Comparison of ENCODE assay signal across 19 cellular contexts in genomic region chr18:74825460-74825859, GRCh38.
A peak's percentile ranks its signal among the peaks of the same experiment; 100 is the strongest.
DNase-seq lines count a peak whose midpoint lies in the region; ATAC-seq, FAIRE-seq and TF ChIP-seq lines count a peak whose summit lies in the region.
"Had no signal": no experiment of that assay in that cellular context is flagged by ENCODE, and none has a peak within 500 bp of the region (broad histone marks: within the 10 kb centered on the region; RNA-seq: fewer than 3 reads in every experiment).

No MANE protein-coding gene starts in this region.

- in situ Hi-C loops in GM12878 (cut with MboI) = no loop called here

- H3K9me3 ChIP-seq in GM12878 (replicated peaks; ENCODE audit: control insufficient read depth, insufficient read depth, low read length) = no peaks in the 10 kb centered on the region

- H2AFZ ChIP-seq in GM12878 (ENCODE audit: control insufficient read depth, low read depth, low read length) = no peak overlapping the region

- POLR2A ChIA-PET in GM12878 (lab: Charles Lee) = no interaction called here

- SMC1A ChIA-PET in GM12878 (lab: Charles Lee; ENCODE audit: uncharacterized antibody, unreplicated experiment) = interaction anchor here (0.7 to 1.7 kb wide), 7 partner anchors 12 to 107 kb away, joined by 3 to 4 read pairs (median 3); no protein-coding TSS in a partner anchor

- no peak for FAIRE-seq in GM12878 (lab: Jason Lieb, UNC)
- FAIRE-seq: GM12891, GM18507, H1 had no signal

- no peaks in the 10 kb centered on the region for H3K79me2 ChIP-seq in GM12878 (ENCODE audit: control insufficient read depth, insufficient read depth, low read length)

- no peaks in the 10 kb centered on the region for H4K20me1 ChIP-seq in GM12878 (ENCODE audit: control insufficient read depth, insufficient read depth)

- H3K4me3 ChIP-seq in GM12878 = no peak overlapping the region
- H3K4me3 ChIP-seq: BLaER1 treated with 17β-estradiol and CSF1 and Interleukin-3, amounts not matched to agents 10 nM and 100 nM had no signal

- no peaks in the 10 kb centered on the region for H3K27me3 ChIP-seq in GM12878 (replicated peaks in 1 of 2; ENCODE audit: control insufficient read depth in 2 of 2, insufficient read depth in 2 of 2, low read length in 1 of 2)
- H3K27me3 ChIP-seq: BLaER1 treated with 17β-estradiol and CSF1 and Interleukin-3, amounts not matched to agents 10 nM and 100 nM had no signal

- no peaks in the 10 kb centered on the region; the same call in 1 of the 2 replicates for H3K4me1 ChIP-seq in GM12878 (ENCODE audit: control insufficient read depth, insufficient read depth, low read length)

- TF ChIP-seq CTCF in GM12878 (IDR thresholded peaks at IDR 0.05 in 2 of 3, conservative IDR thresholded peaks at IDR 0.05 in 1 of 3; ENCODE audit: control insufficient read depth in 2 of 3, extremely low read depth in 1 of 3, insufficient read depth in 1 of 3, low read depth in 3 of 3, low read length in 3 of 3) = no peak

- RAD21 ChIA-PET in GM12878 (lab: Charles Lee; ENCODE audit: unreplicated experiment) = interaction anchor here (0.8 kb wide), 1 partner anchor 12 kb away, joined by 3 read pairs; no protein-coding TSS in a partner anchor

- no peak overlapping the region for H3K9ac ChIP-seq in GM12878 (ENCODE audit: control insufficient read depth, insufficient read depth, low read length)
- H3K9ac ChIP-seq: BLaER1 treated with 17β-estradiol and CSF1 and Interleukin-3, amounts not matched to agents 10 nM and 100 nM; KMS-11 had no signal

- H3K36me3 ChIP-seq in GM12878 (ENCODE audit: control insufficient read depth in 2 of 2, insufficient read depth in 2 of 2, low read length in 1 of 2) = no peaks in the 10 kb centered on the region

- H3K4me2 ChIP-seq in GM12878 (ENCODE audit: control insufficient read depth, insufficient read depth) = no peak overlapping the region
- H3K4me2 ChIP-seq: BLaER1 treated with 17β-estradiol and CSF1 and Interleukin-3, amounts not matched to agents 10 nM and 100 nM; KMS-11 had no signal

- intact Hi-C loops in GM12878 (cut with micrococcal nuclease; ENCODE audit: unreplicated experiment) = no loop called here

- TF ChIP-seq RAD21 in GM12878 (IDR thresholded peaks at IDR 0.05; ENCODE audit: insufficient read depth, low read depth, low read length) = no peak

- no peak for TF ChIP-seq POLR2A in GM12878 (IDR thresholded peaks at IDR 0.05; ENCODE audit: low read depth, low read length)

- ATAC-seq in GM18868 (IDR thresholded peaks at IDR 0.05; ENCODE audit: unreplicated experiment) = peak; percentile 67
- ATAC-seq in GM21529 (IDR thresholded peaks at IDR 0.05; ENCODE audit: unreplicated experiment) = peak; percentile 42
- ATAC-seq in HG03432 (IDR thresholded peaks at IDR 0.05; ENCODE audit: unreplicated experiment) = peak; percentile 54
- peak; percentile 82 for ATAC-seq in GM12878
- ATAC-seq in GM18498 (IDR thresholded peaks at IDR 0.05; ENCODE audit: unreplicated experiment) = no peak
- no peak for ATAC-seq in HG03442 (IDR thresholded peaks at IDR 0.05; ENCODE audit: unreplicated experiment)

- DNase-seq in GM12878 (ENCODE audit: low read depth, low spot score) = no peak
- DNase-seq in amniotic stem cell (lab: John Stamatoyannopoulos, UW) = no peak
- DNase-seq: CD8-positive, alpha-beta memory T cell; COR-L47; DMS 273 treated with DMSO at 0.1 percent for 48 hours; DMS53; DND-41; EL; H9 had no signal

- WGBS in GM12878 (ENCODE audit: insufficient coverage, insufficient replicate concordance, low lambda C conversion rate, missing lambda C conversion rate) = 0% methylated on average over 1 of the region's 1 CpG

- no TSS peak for BruUV-seq in GM12878 (replicated peaks; lab: Mats Ljungman, UMichigan)

- CTCF ChIA-PET in GM12878 (lab: Yijun Ruan, JAX) = interaction anchor here (0.7 to 1.9 kb wide), 2 partner anchors 9 to 13 kb away, joined by 3 to 4 read pairs; no protein-coding TSS in a partner anchor

- no peak for TF ChIP-seq EP300 in GM12878 (IDR thresholded peaks at IDR 0.05; ENCODE audit: borderline replicate concordance in 1 of 2, control insufficient read depth in 1 of 2, low read depth in 2 of 2, low read length in 2 of 2)

- H3K27ac ChIP-seq in GM12878 (ENCODE audit: control insufficient read depth, insufficient read depth) = no peak overlapping the region
- H3K27ac ChIP-seq: BLaER1 treated with 17β-estradiol and CSF1 and Interleukin-3, amounts not matched to agents 10 nM and 100 nM; KMS-11 had no signal

TF ChIP-seq in GM12878, 131 proteins besides CTCF, POLR2A, EP300 and RAD21:
- TF ChIP-seq RUNX3 (IDR thresholded peaks at IDR 0.05; ENCODE audit: low read length) = 0 out of 2 replicates have a peak, but pooled peaks have one; percentile 19
- TF ChIP-seq E2F4 (IDR thresholded peaks at IDR 0.05; ENCODE audit: low read depth, low read length) = no peak

Comparison
In these comparisons a context has a peak if more than half of its experiments do, and no peak if none do; other contexts are left out.
1. ATAC-seq: peak in GM18868 (single experiment), GM21529 (single experiment), HG03432 (single experiment) and GM12878 (single experiment); none in GM18498 (single experiment) and HG03442 (single experiment).